ENCODE assay signal across 13 cellular contexts in genomic region chr1:59163268-59164092, GRCh38.
DNase-seq lines count a peak whose midpoint lies in the region; ATAC-seq, FAIRE-seq and TF ChIP-seq lines count a peak whose summit lies in the region.
"Had no signal": no experiment of that assay in that cellular context is flagged by ENCODE, and none has a peak within 500 bp of the region (broad histone marks: within the 10 kb centered on the region; RNA-seq: fewer than 3 reads in every experiment).

No MANE protein-coding gene starts in this region.

- H3K4me3 Mint-ChIP-seq in CD8-positive, alpha-beta T cell, result no peak overlapping the region
- H3K4me3 Mint-ChIP-seq: activated B cell treated with CpG ODN at 0.5 μM for 24 hours; B cell; effector memory CD8-positive, alpha-beta T cell had no signal

- no peaks in the 10 kb centered on the region for H3K27me3 ChIP-seq in left ventricle myocardium inferior (ENCODE audit: low read depth)
- H3K27me3 ChIP-seq in right cardiac atrium (ENCODE audit: control insufficient read depth, insufficient read depth), result no peaks in the 10 kb centered on the region
- no peaks in the 10 kb centered on the region for H3K27me3 ChIP-seq in vagina
- H3K27me3 ChIP-seq in prostate gland (replicated peaks; ENCODE audit: insufficient read depth), result no peaks in the 10 kb centered on the region
- no peaks in the 10 kb centered on the region for H3K27me3 ChIP-seq in CD8-positive, alpha-beta T cell (ENCODE audit: insufficient read depth, low read length)

- H3K4me1 Mint-ChIP-seq in CD8-positive, alpha-beta T cell (ENCODE audit: low read depth), result no peaks in the 10 kb centered on the region
- H3K4me1 Mint-ChIP-seq: activated B cell treated with CpG ODN at 0.5 μM for 24 hours, B cell had no signal

- peaks cover 3% of the 10 kb centered on the region for H3K9me3 Mint-ChIP-seq in CD8-positive, alpha-beta T cell

- POLR2A ChIA-PET in CD8-positive, alpha-beta T cell (lab: Charles Lee), result no interaction called here

- CTCF ChIA-PET in CD8-positive, alpha-beta T cell (lab: Charles Lee), result interaction anchor here (1.8 kb wide), 1 partner anchor 536 kb away, joined by 5 read pairs; no protein-coding TSS in a partner anchor

- ATAC-seq in right cardiac atrium (no peak), SK-N-SH treated with all-trans-retinoic acid at 6 μM for 48 hours (peak; percentile 94)
- no peak for ATAC-seq in CD8-positive, alpha-beta T cell
- ATAC-seq: effector memory CD8-positive, alpha-beta T cell had no signal

- TF ChIP-seq CTCF in left ventricle myocardium inferior (IDR thresholded peaks at IDR 0.05; ENCODE audit: borderline replicate concordance) (no peak), vagina (IDR thresholded peaks at IDR 0.05) (no peak), prostate gland (IDR thresholded peaks at IDR 0.05) (no peak)
- TF ChIP-seq CTCF in CD8-positive, alpha-beta T cell (IDR thresholded peaks at IDR 0.05), result no peak

- H3K27ac ChIP-seq in left ventricle myocardium inferior (replicated peaks) (peak overlapping the region; percentile 38), right cardiac atrium (ENCODE audit: low read length) (no peak overlapping the region), vagina (peak overlapping the region; percentile 33), prostate gland (no peak overlapping the region)
- H3K27ac ChIP-seq in CD8-positive, alpha-beta T cell (ENCODE audit: low read depth, low read length), result no peak overlapping the region

- H3K36me3 ChIP-seq in left ventricle myocardium inferior, result no peaks in the 10 kb centered on the region
- no peaks in the 10 kb centered on the region for H3K36me3 ChIP-seq in vagina
- no peaks in the 10 kb centered on the region for H3K36me3 ChIP-seq in prostate gland
- no peaks in the 10 kb centered on the region for H3K36me3 ChIP-seq in CD8-positive, alpha-beta T cell (ENCODE audit: insufficient read depth, low read length)

- TF ChIP-seq POLR2A in vagina (IDR thresholded peaks at IDR 0.05) (no peak), prostate gland (IDR thresholded peaks at IDR 0.05) (no peak)

- H3K27me3 Mint-ChIP-seq in CD8-positive, alpha-beta T cell (ENCODE audit: low read depth), result no peaks in the 10 kb centered on the region
- H3K27me3 Mint-ChIP-seq: activated B cell treated with CpG ODN at 0.5 μM for 24 hours had no signal

- H3K4me3 ChIP-seq in left ventricle myocardium inferior (no peak overlapping the region), right cardiac atrium (ENCODE audit: low read length) (no peak overlapping the region), vagina (no peak overlapping the region), prostate gland (no peak overlapping the region)
- no peak overlapping the region for H3K4me3 ChIP-seq in CD8-positive, alpha-beta T cell (ENCODE audit: low read depth, low read length)

- FAIRE-seq in HTR-8/SVneo (lab: Jason Lieb, UNC), result no peak

- intact Hi-C loops in left ventricle myocardium inferior (cut with micrococcal nuclease) (no loop called here), right cardiac atrium (cut with DNase I) (no loop called here), vagina (cut with DNase I) (no loop called here), prostate gland (cut with DNase I) (no loop called here)
- intact Hi-C loops in CD8-positive, alpha-beta T cell (cut with DNase I, micrococcal nuclease), result no loop called here

- H3K9me3 ChIP-seq in left ventricle myocardium inferior (replicated peaks) (peaks cover 7% of the 10 kb centered on the region), right cardiac atrium (ENCODE audit: control insufficient read depth, low read length) (no peaks in the 10 kb centered on the region), vagina (no peaks in the 10 kb centered on the region), prostate gland (no peaks in the 10 kb centered on the region)
- H3K9me3 ChIP-seq in CD8-positive, alpha-beta T cell (ENCODE audit: low read length), result no peaks in the 10 kb centered on the region

- H3K27ac Mint-ChIP-seq in CD8-positive, alpha-beta T cell, result no peak overlapping the region
- H3K27ac Mint-ChIP-seq: activated B cell treated with CpG ODN at 0.5 μM for 24 hours; B cell; effector memory CD8-positive, alpha-beta T cell had no signal

- H3K4me1 ChIP-seq in left ventricle myocardium inferior (peaks cover 6% of the 10 kb centered on the region), right cardiac atrium (ENCODE audit: control insufficient read depth, insufficient read depth, low read length) (no peaks in the 10 kb centered on the region), vagina (peaks cover 12% of the 10 kb centered on the region), prostate gland (replicated peaks) (no peaks in the 10 kb centered on the region)
- H3K4me1 ChIP-seq in CD8-positive, alpha-beta T cell (ENCODE audit: insufficient read depth, low read length), result no peaks in the 10 kb centered on the region

- WGBS in right cardiac atrium, result 56% methylated on average over 6 of the region's 6 CpGs
- 57% methylated on average over 6 of the region's 6 CpGs for WGBS in prostate gland

- DNase-seq in left ventricle myocardium inferior (no peak), right cardiac atrium (no peak), fibroblast of peridontal ligament (ENCODE audit: extremely low read depth) (peak; percentile 99), vagina (ENCODE audit: extremely low spot score in 2 of 2) (no peak), HTR-8/SVneo (ENCODE audit: insufficient read length, low spot score) (no peak), prostate gland (ENCODE audit: low spot score) (no peak)
- DNase-seq in CD8-positive, alpha-beta T cell, result no peak
- DNase-seq: activated B cell treated with CpG ODN at 0.5 μM for 24 hours; activated effector memory CD4-positive, alpha-beta T cell treated with Interleukin-2 at 50 U/mL for 16 hours; effector memory CD8-positive, alpha-beta T cell; left cardiac atrium had no signal

- no peaks in the 10 kb centered on the region for H3K36me3 Mint-ChIP-seq in CD8-positive, alpha-beta T cell

TF ChIP-seq in SK-N-SH treated with all-trans-retinoic acid at 6 μM for 48 hours, 23 proteins besides CTCF, POLR2A, EP300 and RAD21 (continues in another document):
- TF ChIP-seq ARNTL (CRISPR knock-in tag; IDR thresholded peaks at IDR 0.05; ENCODE audit: borderline replicate concordance, low read depth) (no peak), CREB5 (CRISPR knock-in tag; IDR thresholded peaks at IDR 0.05; ENCODE audit: low read depth) (no peak), ESRRG (CRISPR knock-in tag; IDR thresholded peaks at IDR 0.05) (no peak), TOX (CRISPR knock-in tag; IDR thresholded peaks at IDR 0.05; ENCODE audit: borderline replicate concordance) (no peak), BACH2 (CRISPR knock-in tag; IDR thresholded peaks at IDR 0.05; ENCODE audit: borderline replicate concordance) (no peak), ZNF565 (CRISPR knock-in tag; conservative IDR thresholded peaks at IDR 0.05; ENCODE audit: low read depth) (no peak), ISL1 (CRISPR knock-in tag; IDR thresholded peaks at IDR 0.05) (no peak), TSHZ2 (CRISPR knock-in tag; IDR thresholded peaks at IDR 0.05) (no peak)
- TF ChIP-seq, protein P1, sequence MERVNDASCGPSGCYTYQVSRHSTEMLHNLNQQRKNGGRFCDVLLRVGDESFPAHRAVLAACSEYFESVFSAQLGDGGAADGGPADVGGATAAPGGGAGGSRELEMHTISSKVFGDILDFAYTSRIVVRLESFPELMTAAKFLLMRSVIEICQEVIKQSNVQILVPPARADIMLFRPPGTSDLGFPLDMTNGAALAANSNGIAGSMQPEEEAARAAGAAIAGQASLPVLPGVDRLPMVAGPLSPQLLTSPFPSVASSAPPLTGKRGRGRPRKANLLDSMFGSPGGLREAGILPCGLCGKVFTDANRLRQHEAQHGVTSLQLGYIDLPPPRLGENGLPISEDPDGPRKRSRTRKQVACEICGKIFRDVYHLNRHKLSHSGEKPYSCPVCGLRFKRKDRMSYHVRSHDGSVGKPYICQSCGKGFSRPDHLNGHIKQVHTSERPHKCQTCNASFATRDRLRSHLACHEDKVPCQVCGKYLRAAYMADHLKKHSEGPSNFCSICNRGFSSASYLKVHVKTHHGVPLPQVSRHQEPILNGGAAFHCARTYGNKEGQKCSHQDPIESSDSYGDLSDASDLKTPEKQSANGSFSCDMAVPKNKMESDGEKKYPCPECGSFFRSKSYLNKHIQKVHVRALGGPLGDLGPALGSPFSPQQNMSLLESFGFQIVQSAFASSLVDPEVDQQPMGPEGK (CRISPR knock-in tag; IDR thresholded peaks at IDR 0.05; ENCODE audit: borderline replicate concordance), result no peak

Comparison
In these comparisons a context has a peak if more than half of its experiments do, and no peak if none do; other contexts are left out.
1. H3K27ac ChIP-seq: peak in left ventricle myocardium inferior (single experiment) and vagina (single experiment); none in right cardiac atrium (single experiment), prostate gland (0 of 2) and CD8-positive, alpha-beta T cell (single experiment).